13 cellular contexts compared by ENCODE assay signal in genomic region chr2:236572482-236572881, GRCh38. TPM values are rescaled to one million over a fixed set of nuclear protein-coding genes. Genes with fewer than 3 reads are reported as not detected.
A peak's percentile ranks its signal among the peaks of the same experiment; 100 is the strongest.
DNase-seq lines count a peak whose midpoint lies in the region; ATAC-seq, FAIRE-seq and TF ChIP-seq lines count a peak whose summit lies in the region.
"Had no signal": no experiment of that assay in that cellular context is flagged by ENCODE, and none has a peak within 500 bp of the region (broad histone marks: within the 10 kb centered on the region; RNA-seq: fewer than 3 reads in every experiment).

No MANE protein-coding gene starts in this region.

- in situ Hi-C loops in GM23248 (cut with MboI), result no loop called here
- in situ Hi-C loops in GM12878 (cut with MboI), result no loop called here

- FAIRE-seq in GM12878 (lab: Jason Lieb, UNC), result no peak
- FAIRE-seq: HTR-8/SVneo had no signal

- RAD21 ChIA-PET in GM12878 (lab: Charles Lee; ENCODE audit: unreplicated experiment), result interaction anchor here (1.0 to 6.7 kb wide), 4 partner anchors 36 to 487 kb away, joined by 3 to 275 read pairs (median 18); no protein-coding TSS in a partner anchor

- TF ChIP-seq CTCF in GM12878 (IDR thresholded peaks at IDR 0.05 in 2 of 3, conservative IDR thresholded peaks at IDR 0.05 in 1 of 3; ENCODE audit: control insufficient read depth in 2 of 3, extremely low read depth in 1 of 3, insufficient read depth in 1 of 3, low read depth in 3 of 3, low read length in 3 of 3), result no peak

- intact Hi-C loops in GM12878 (cut with micrococcal nuclease; ENCODE audit: unreplicated experiment) (no loop called here), right cardiac atrium (cut with DNase I) (loop anchor here in 1 of 4 donors (5.0 to 10.0 kb wide), 2 partner anchors 208 to 455 kb away; no protein-coding TSS in a partner anchor)

- SMC1A ChIA-PET in GM12878 (lab: Charles Lee; ENCODE audit: uncharacterized antibody, unreplicated experiment), result interaction anchor here (1.5 to 4.9 kb wide), 6 partner anchors 10 to 514 kb away, joined by 4 to 27 read pairs (median 10); no protein-coding TSS in a partner anchor

- ATAC-seq in GM12878 (no peak), right cardiac atrium (peak; percentile 8 to 59), GM21528 (IDR thresholded peaks at IDR 0.05; ENCODE audit: low FRiP score, unreplicated experiment) (no peak)
- ATAC-seq: activated CD8-positive, alpha-beta memory T cell treated with anti-CD3 and anti-CD28 coated beads, Interleukin-2, amount 10 ng/mL, durations not matched to agents 7 days and 5 days; upper lobe of right lung had no signal

- H2AFZ ChIP-seq in GM23248, result no peak overlapping the region
- no peak overlapping the region for H2AFZ ChIP-seq in GM12878 (ENCODE audit: control insufficient read depth, low read depth, low read length)

- no peaks in the 10 kb centered on the region for H3K9me3 ChIP-seq in GM23248 (ENCODE audit: low read depth)
- H3K9me3 ChIP-seq in GM12878 (replicated peaks; ENCODE audit: control insufficient read depth, insufficient read depth, low read length), result no peaks in the 10 kb centered on the region
- no peaks in the 10 kb centered on the region for H3K9me3 ChIP-seq in right cardiac atrium (ENCODE audit: control insufficient read depth, low read length)
- H3K9me3 ChIP-seq: upper lobe of right lung had no signal

- DNase-seq in GM23248 (peak; percentile 19), GM12878 (ENCODE audit: low read depth, low spot score) (no peak), right cardiac atrium (peak; percentile 68 to 84 (median 75)), retina (peak; percentile 57), LoVo (ENCODE audit: low spot score) (no peak), SKM-1 treated with dmso at 0.1 percent for 144 hours (lab: John Stamatoyannopoulos, UW; ENCODE audit: unreplicated experiment) (no peak), T-helper 1 cell (no peak)
- DNase-seq: activated CD8-positive, alpha-beta memory T cell treated with anti-CD3 and anti-CD28 coated beads, Interleukin-2, amount 10 ng/mL, durations not matched to agents 7 days and 5 days; NCI-H1436; occipital lobe; upper lobe of right lung had no signal

- no peaks in the 10 kb centered on the region for H3K9me2 ChIP-seq in GM23248 (ENCODE audit: insufficient read depth)

- no peak overlapping the region for H3K4me3 ChIP-seq in GM23248
- H3K4me3 ChIP-seq in GM12878, result peak overlapping the region; percentile 73; the same call in 1 of the 2 replicates
- H3K4me3 ChIP-seq in right cardiac atrium (ENCODE audit: low read length), result peak overlapping the region; percentile 79

- POLR2A ChIA-PET in GM12878 (lab: Charles Lee), result interaction anchor here (4.4 kb wide), 1 partner anchor 27 kb away, joined by 27 read pairs; no protein-coding TSS in a partner anchor

- H3F3A ChIP-seq in GM23248 (ENCODE audit: insufficient read depth), result peaks cover 12% of the 10 kb centered on the region; the same call in 1 of the 2 replicates

- H3K27me3 ChIP-seq in GM23248 (replicated peaks; ENCODE audit: insufficient read depth) (peaks cover 52% of the 10 kb centered on the region), GM12878 (replicated peaks in 1 of 2; ENCODE audit: control insufficient read depth in 2 of 2, insufficient read depth in 2 of 2, low read length in 1 of 2) (no peaks in the 10 kb centered on the region), right cardiac atrium (ENCODE audit: control insufficient read depth, insufficient read depth) (no peaks in the 10 kb centered on the region)

- no peak for TF ChIP-seq EP300 in GM12878 (IDR thresholded peaks at IDR 0.05; ENCODE audit: borderline replicate concordance in 1 of 2, control insufficient read depth in 1 of 2, low read depth in 2 of 2, low read length in 2 of 2)

- H4K20me1 ChIP-seq in GM23248 (ENCODE audit: insufficient read depth) (no peaks in the 10 kb centered on the region), GM12878 (ENCODE audit: control insufficient read depth, insufficient read depth) (peaks cover 2% of the 10 kb centered on the region; the same call in 1 of the 2 replicates)

- no peak for TF ChIP-seq POLR2A in GM12878 (IDR thresholded peaks at IDR 0.05; ENCODE audit: low read depth, low read length)

- H3K9ac ChIP-seq in GM23248, result no peak overlapping the region
- no peak overlapping the region for H3K9ac ChIP-seq in GM12878 (ENCODE audit: control insufficient read depth, insufficient read depth, low read length)

- BruUV-seq in GM12878 (replicated peaks; lab: Mats Ljungman, UMichigan), result no TSS peak

- CTCF ChIA-PET in GM12878 (lab: Yijun Ruan, JAX), result interaction anchor here (1.3 to 5.0 kb wide), 3 partner anchors 60 to 496 kb away, joined by 3 to 300 read pairs (median 7); no protein-coding TSS in a partner anchor

- H3K4me1 ChIP-seq in GM23248 (ENCODE audit: insufficient read depth), result peaks cover 4% of the 10 kb centered on the region; the same call in 1 of the 2 replicates
- H3K4me1 ChIP-seq in GM12878 (ENCODE audit: control insufficient read depth, insufficient read depth, low read length), result peaks cover 21% of the 10 kb centered on the region
- peaks cover 2% of the 10 kb centered on the region for H3K4me1 ChIP-seq in right cardiac atrium (ENCODE audit: control insufficient read depth, insufficient read depth, low read length)

- peak overlapping the region; percentile 39 for H3K4me2 ChIP-seq in GM23248 (ENCODE audit: unreplicated experiment)
- H3K4me2 ChIP-seq in GM12878 (ENCODE audit: control insufficient read depth, insufficient read depth), result peak overlapping the region; percentile 22; the same call in 1 of the 2 replicates

- 15 to 33% methylated on average over 8 to 9 of the region's 9 CpGs for WGBS in GM23248 (ENCODE audit: low coverage in 1 of 2, low lambda C conversion rate in 2 of 2, missing lambda C conversion rate in 2 of 2), 2 experiments
- WGBS in GM12878 (ENCODE audit: insufficient coverage, insufficient replicate concordance, low lambda C conversion rate, missing lambda C conversion rate), result 75% methylated on average over 9 of the region's 9 CpGs
- 52% methylated on average over 9 of the region's 9 CpGs for WGBS in right cardiac atrium

- no peak for TF ChIP-seq RAD21 in GM12878 (IDR thresholded peaks at IDR 0.05; ENCODE audit: insufficient read depth, low read depth, low read length)

- H3K79me2 ChIP-seq in GM23248 (ENCODE audit: insufficient read depth), result no peaks in the 10 kb centered on the region
- H3K79me2 ChIP-seq in GM12878 (ENCODE audit: control insufficient read depth, insufficient read depth, low read length), result peaks cover 28% of the 10 kb centered on the region

- H3K27ac ChIP-seq in GM23248 (no peak overlapping the region), GM12878 (ENCODE audit: control insufficient read depth, insufficient read depth) (no peak overlapping the region), right cardiac atrium (ENCODE audit: low read length) (peak overlapping the region; percentile 5)
- H3K27ac ChIP-seq: upper lobe of right lung had no signal

- H3K36me3 ChIP-seq in GM23248 (ENCODE audit: low read depth), result no peaks in the 10 kb centered on the region
- no peaks in the 10 kb centered on the region; a peak in 1 of 4 replicates for H3K36me3 ChIP-seq in GM12878 (ENCODE audit: control insufficient read depth in 2 of 2, insufficient read depth in 2 of 2, low read length in 1 of 2)
- H3K36me3 ChIP-seq: upper lobe of right lung had no signal

TF ChIP-seq in GM12878, 131 proteins besides CTCF, POLR2A, EP300 and RAD21 (continues in another document):
- no peak for TF ChIP-seq NFYA (IDR thresholded peaks at IDR 0.05; ENCODE audit: borderline replicate concordance, low read depth, low read length)
- no peak for TF ChIP-seq BCLAF1 (IDR thresholded peaks at IDR 0.05)
- TF ChIP-seq ZNF274 (IDR thresholded peaks at IDR 0.05; ENCODE audit: insufficient read depth, insufficient read length), result no peak

RNA-seq across cellular contexts. Expression of gene ACKR3, which starts 2.9 kb away (rescaled TPM):
- 6.1 and 10.1 TPM in 2 replicates for total RNA-seq in GM23248 (2014; rRNA removed; shearing (Covaris generic))
- 8.5 and 10.4 TPM in 2 replicates for polyA plus RNA-seq in GM23248 (2016; fragmentation: Nextera tagmentation; extraction: Ambion mirVana)
- 179 and 190 TPM in 2 replicates for total RNA-seq in GM12878 (2013; cell fraction: nucleolus; rRNA removed)
- 6.7 and 10.0 TPM in 2 replicates for total RNA-seq in GM12878 (2014; rRNA removed)
- total RNA-seq in GM12878 (2014; rRNA removed; fragmentation: Illumina TruSeq; extraction: Trizol), result 3.0 and 4.8 TPM in 2 replicates
- 7.0 and 7.4 TPM in 2 replicates for total RNA-seq in GM12878 (2021)
- 13.1 TPM for polyA plus RNA-seq in GM12878 (2011; ENCODE audit: low read depth)
- polyA plus RNA-seq in GM12878 (2011; rRNA removed), result 79.2 and 154 TPM in 2 replicates
- 198 and 252 TPM in 2 replicates for polyA plus RNA-seq in GM12878 (2011; cell fraction: cytosol; rRNA removed)
- 175 and 259 TPM in 2 replicates for polyA plus RNA-seq in GM12878 (2011; cell fraction: nucleus; rRNA removed)
- polyA plus RNA-seq in GM12878 (2012), result 12.5 and 14.4 TPM in 2 replicates
- 8.4 and 11.1 TPM in 2 replicates for polyA plus RNA-seq in GM12878 (2014; fragmentation: Illumina TruSeq; extraction: Trizol)
- 1 to 10 TPM; 3.1 to 3.8 TPM for polyA plus RNA-seq in GM12878 (2014; fragmentation: Nextera tagmentation; extraction: Ambion mirVana)
- polyA plus RNA-seq in GM12878 (2014; rRNA removed), result 7.7 and 9.5 TPM in 2 replicates
- 1 to 10 TPM; 6.1 to 6.2 TPM for polyA plus RNA-seq in GM12878 (2016; fragmentation: Nextera tagmentation; extraction: Ambion mirVana)
- polyA minus RNA-seq in GM12878 (2011; rRNA and poly(A)+ RNA removed), result 349 and 417 TPM in 2 replicates
- polyA minus RNA-seq in GM12878 (2011; cell fraction: cytosol; rRNA and poly(A)+ RNA removed), result 24.4 and 33.4 TPM in 2 replicates
- 62.5 and 74.1 TPM in 2 replicates for polyA minus RNA-seq in GM12878 (2011; cell fraction: nucleus; rRNA and poly(A)+ RNA removed)
- total RNA-seq in right cardiac atrium, result 10 to 100 TPM; 27.4 to 50.1 (median 33.8) TPM
- 22.5 TPM for polyA plus RNA-seq in right cardiac atrium

Comparison
In these comparisons a context has a peak if more than half of its experiments do, and no peak if none do; other contexts are left out.
1. DNase-seq: peak in GM23248 (single experiment), right cardiac atrium (3 of 3) and retina (single experiment); none in GM12878 (single experiment), LoVo (single experiment), SKM-1 treated with dmso at 0.1 percent for 144 hours (single experiment) and T-helper 1 cell (0 of 5).
2. ATAC-seq: peak in right cardiac atrium (2 of 2); none in GM12878 (single experiment) and GM21528 (single experiment).